Comparison of ENCODE assay signal across 8 cellular contexts in genomic region chr22:46336119-46337078, GRCh38. TPM values are rescaled to one million over a fixed set of nuclear protein-coding genes. Genes with fewer than 3 reads are reported as not detected.
DNase-seq lines count a peak whose midpoint lies in the region; ATAC-seq and TF ChIP-seq lines count a peak whose summit lies in the region.

No MANE protein-coding gene starts in this region.

- no peaks in the 10 kb centered on the region for H3K27me3 ChIP-seq in spleen (replicated peaks in 1 of 7)

- H3K36me3 ChIP-seq in spleen = peaks cover 0 to 51% (median 35%) of the 10 kb centered on the region in 6 donors

- H3K4me3 ChIP-seq in spleen = peak overlapping the region; percentile 86 to 100 (median 97)

- intact Hi-C loops in spleen (cut with DNase I; ENCODE audit: low total_unique reads) = no loop called here

- TF ChIP-seq CTCF in spleen (IDR thresholded peaks at IDR 0.05 in 8 of 11, conservative IDR thresholded peaks at IDR 0.05 in 3 of 11) = no peak

- no peak for ATAC-seq in HG02623 (IDR thresholded peaks at IDR 0.05; ENCODE audit: unreplicated experiment)

- peaks cover 13 to 41% (median 23%) of the 10 kb centered on the region in 6 donors for H3K4me1 ChIP-seq in spleen

- DNase-seq in NCI-H1417 (lab: John Stamatoyannopoulos, UW) (peak in 2 of 3 experiments; percentile 49 to 68), NCI-H1417 treated with DMSO at 0.1 percent for 48 hours (lab: John Stamatoyannopoulos, UW) (no peak), LHCN-M2 (ENCODE audit: low read depth) (peak; percentile 15), astrocyte of the hippocampus (ENCODE audit: low read depth, low spot score) (peak; percentile 44), islet precursor cell (peak; percentile 69), spleen (peak; percentile 83), amniotic stem cell (lab: John Stamatoyannopoulos, UW) (no peak)

- no peak for TF ChIP-seq POLR2A in spleen (IDR thresholded peaks at IDR 0.05)

- H3K27ac ChIP-seq in spleen = peak overlapping the region; percentile 83 to 94 (median 88)

- no peaks in the 10 kb centered on the region for H3K9me3 ChIP-seq in spleen

- 13 to 21% (median 14%) methylated on average over 28 to 42 of the region's 42 CpGs for WGBS in spleen, 5 donors

RNA-seq across cellular contexts. Expression of gene TRMU, which starts 0.9 kb away (rescaled TPM):
- total RNA-seq in LHCN-M2 (2014; rRNA removed) (53.6 and 59.0 TPM in 2 replicates), spleen (10 to 100 TPM; 43.1 to 59.6 (median 49.8) TPM)
- 29.9 TPM for polyA plus RNA-seq in LHCN-M2 (2012)
- 10 to 100 TPM; 23.7 to 32.4 (median 25.0) TPM for polyA plus RNA-seq in spleen

RNA-seq across cellular contexts. Expression of gene GTSE1, which starts 39.7 kb away (rescaled TPM):
- total RNA-seq in LHCN-M2 (2014; rRNA removed) = 27.6 and 31.9 TPM in 2 replicates
- polyA plus RNA-seq in LHCN-M2 (2012) = 20.5 TPM
- total RNA-seq in spleen = 1 to 10 TPM; 1.3 to 5.2 (median 3.2) TPM
- polyA plus RNA-seq in spleen = 1 to 10 TPM; 1.3 to 4.9 (median 2.8) TPM

Comparison
In these comparisons a context has a peak if more than half of its experiments do, and no peak if none do; other contexts are left out.
1. DNase-seq: peak in NCI-H1417 (2 of 3), LHCN-M2 (single experiment), astrocyte of the hippocampus (single experiment), islet precursor cell (single experiment) and spleen (single experiment); none in NCI-H1417 treated with DMSO at 0.1 percent for 48 hours (single experiment) and amniotic stem cell (single experiment).